8 cellular contexts compared by ENCODE assay signal in genomic region chr7:105652359-105652993, GRCh38.
A peak's percentile ranks its signal among the peaks of the same experiment; 100 is the strongest.
DNase-seq lines count a peak whose midpoint lies in the region; ATAC-seq and TF ChIP-seq lines count a peak whose summit lies in the region.

No MANE protein-coding gene starts in this region.

- H3K36me3 ChIP-seq in ascending aorta (no peaks in the 10 kb centered on the region), smooth muscle cell (ENCODE audit: low read depth) (no peaks in the 10 kb centered on the region)

- no peaks in the 10 kb centered on the region for H3K79me2 ChIP-seq in smooth muscle cell (ENCODE audit: low read depth)

- H3K27ac ChIP-seq in ascending aorta (no peak overlapping the region), smooth muscle cell (ENCODE audit: low read depth) (no peak overlapping the region)

- peaks cover 19% of the 10 kb centered on the region for H3K4me1 Mint-ChIP-seq in T-helper 2 cell treated with Interferon-gamma antibody and Interleukin-4, amounts not matched to agents 5 μg/mL and 100 μg/mL, for 36 hours (ENCODE audit: low read depth)

- H2AFZ ChIP-seq in smooth muscle cell (ENCODE audit: low read depth): no peak overlapping the region

- peak; percentile 77 for DNase-seq in GM10266 (ENCODE audit: extremely low spot score)
- DNase-seq in NCI-H1417 treated with DMSO at 0.1 percent for 48 hours (lab: John Stamatoyannopoulos, UW): peak; percentile 43
- DNase-seq in T-helper 2 cell treated with Interferon-gamma antibody and Interleukin-4, amounts not matched to agents 5 μg/mL and 100 μg/mL, for 36 hours (ENCODE audit: low spot score): peak; percentile 48
- DNase-seq in ascending aorta (ENCODE audit: low spot score in 2 of 2): peak; percentile 11 to 77
- DNase-seq in hypothalamus (lab: John Stamatoyannopoulos, UW): peak in 43 of 51 donors; percentile 20 to 82 (median 54)
- DNase-seq in smooth muscle cell (lab: John Stamatoyannopoulos, UW; ENCODE audit: unreplicated experiment): peak; percentile 19

- no peak overlapping the region for H3K27ac Mint-ChIP-seq in T-helper 2 cell treated with Interferon-gamma antibody and Interleukin-4, amounts not matched to agents 5 μg/mL and 100 μg/mL, for 36 hours

- H3K9me3 ChIP-seq in ascending aorta (no peaks in the 10 kb centered on the region), smooth muscle cell (replicated peaks; ENCODE audit: low read depth) (no peaks in the 10 kb centered on the region)

- H3K9me3 Mint-ChIP-seq in T-helper 2 cell treated with Interferon-gamma antibody and Interleukin-4, amounts not matched to agents 5 μg/mL and 100 μg/mL, for 36 hours: no peaks in the 10 kb centered on the region

- no peak overlapping the region for H3K4me3 Mint-ChIP-seq in T-helper 2 cell treated with Interferon-gamma antibody and Interleukin-4, amounts not matched to agents 5 μg/mL and 100 μg/mL, for 36 hours

- no peak overlapping the region for H3K4me3 ChIP-seq in ascending aorta
- H3K4me3 ChIP-seq in smooth muscle cell: no peak overlapping the region

- H3K27me3 Mint-ChIP-seq in T-helper 2 cell treated with Interferon-gamma antibody and Interleukin-4, amounts not matched to agents 5 μg/mL and 100 μg/mL, for 36 hours (ENCODE audit: low read depth): no peaks in the 10 kb centered on the region

- no peak overlapping the region for H3K4me2 ChIP-seq in smooth muscle cell

- H3K9ac ChIP-seq in smooth muscle cell (ENCODE audit: low read depth): no peak overlapping the region

- H3F3A ChIP-seq in smooth muscle cell (ENCODE audit: low read depth): no peaks in the 10 kb centered on the region

- H3K27me3 ChIP-seq in ascending aorta (no peaks in the 10 kb centered on the region), smooth muscle cell (ENCODE audit: low read depth) (no peaks in the 10 kb centered on the region)

- peaks cover 86% of the 10 kb centered on the region for H4K20me1 ChIP-seq in smooth muscle cell (ENCODE audit: low read depth)

- H3K36me3 Mint-ChIP-seq in T-helper 2 cell treated with Interferon-gamma antibody and Interleukin-4, amounts not matched to agents 5 μg/mL and 100 μg/mL, for 36 hours (ENCODE audit: low read depth): peaks cover 19% of the 10 kb centered on the region

- whole genome bisulfite sequencing in smooth muscle cell (ENCODE audit: low lambda C conversion rate): 20% methylated on average over 8 of the region's 8 CpGs

- H3K4me1 ChIP-seq in ascending aorta (peaks cover 0 to 6% of the 10 kb centered on the region in 2 donors), smooth muscle cell (ENCODE audit: low read depth) (peaks cover 31% of the 10 kb centered on the region)

- ATAC-seq in HG02588 (IDR thresholded peaks at IDR 0.05; ENCODE audit: unreplicated experiment): peak; percentile 87
- ATAC-seq in GM21528 (IDR thresholded peaks at IDR 0.05; ENCODE audit: low FRiP score, unreplicated experiment): no peak

- TF ChIP-seq CTCF in GM10266 (IDR thresholded peaks at IDR 0.05; ENCODE audit: control insufficient read depth, insufficient read depth, low read depth, missing control alignments) (peak; percentile 80), ascending aorta (IDR thresholded peaks at IDR 0.05) (peak; percentile 66 to 76 (median 74)), smooth muscle cell (IDR thresholded peaks at IDR 0.05; ENCODE audit: borderline replicate concordance, insufficient read depth, poor library complexity, severe bottlenecking) (peak; percentile 78)

- intact Hi-C loops in ascending aorta (cut with DNase I): loop anchor here (1.0 to 5.0 kb wide), 4 partner anchors 348 to 500 kb away; no protein-coding TSS in a partner anchor

Comparison
In these comparisons a context has a peak if more than half of its experiments do, and no peak if none do; other contexts are left out.
1. DNase-seq: peak in every context shown above with its lines; median percentile 77 in GM10266; 54 in hypothalamus; 48 in T-helper 2 cell treated with Interferon-gamma antibody and Interleukin-4, amounts not matched to agents 5 μg/mL and 100 μg/mL, for 36 hours; 44 in ascending aorta; 43 in NCI-H1417 treated with DMSO at 0.1 percent for 48 hours; 19 in smooth muscle cell.